ENCODE assay signal across 16 cellular contexts in genomic region chr11:35011944-35012343, GRCh38.
DNase-seq lines count a peak whose midpoint lies in the region; ATAC-seq and TF ChIP-seq lines count a peak whose summit lies in the region.
"Had no signal": no experiment of that assay in that cellular context is flagged by ENCODE, and none has a peak within 500 bp of the region (broad histone marks: within the 10 kb centered on the region; RNA-seq: fewer than 3 reads in every experiment).

No MANE protein-coding gene starts in this region.

- ATAC-seq in HG02678 (IDR thresholded peaks at IDR 0.05; ENCODE audit: unreplicated experiment) (peak; percentile 5), T-helper 17 cell (peak; percentile 0), naive B cell (ENCODE audit: low read depth in 2 of 2) (peak in 1 of 2 donors; percentile 6), GM19035 (IDR thresholded peaks at IDR 0.05; ENCODE audit: unreplicated experiment) (no peak)

- intact Hi-C loops in activated CD4-positive, alpha-beta T cell treated with anti-CD3 and anti-CD28 coated beads, Interleukin-2, amount 10 ng/mL, durations not matched to agents 24 days and 14 days (cut with micrococcal nuclease) = loop anchor here (1.0 to 5.0 kb wide), 9 partner anchors 8 to 765 kb away; no protein-coding TSS in a partner anchor

- peak overlapping the region; percentile 73 for H3K4me3 Mint-ChIP-seq in activated CD4-positive, alpha-beta T cell treated with anti-CD3 and anti-CD28 coated beads, Interleukin-2, amount 10 ng/mL, durations not matched to agents 24 days and 14 days
- H3K4me3 Mint-ChIP-seq in T-helper 17 cell (peak overlapping the region; percentile 52), naive B cell (peak overlapping the region in 1 of 8 donors; percentile 57), osteocyte (ENCODE audit: unreplicated experiment) (no peak overlapping the region)
- H3K4me3 Mint-ChIP-seq: H9 had no signal

- H3K27ac Mint-ChIP-seq in activated CD4-positive, alpha-beta T cell treated with anti-CD3 and anti-CD28 coated beads, Interleukin-2, amount 10 ng/mL, durations not matched to agents 24 days and 14 days = peak overlapping the region; percentile 91
- peak overlapping the region; percentile 95 for H3K27ac Mint-ChIP-seq in T-helper 17 cell
- H3K27ac Mint-ChIP-seq in naive B cell = peak overlapping the region in 5 of 6 donors; percentile 91 to 98 (median 97)
- H3K27ac Mint-ChIP-seq in osteocyte (ENCODE audit: unreplicated experiment) = no peak overlapping the region
- H3K27ac Mint-ChIP-seq: H9 had no signal

- peaks cover 48% of the 10 kb centered on the region for H3K4me1 Mint-ChIP-seq in activated CD4-positive, alpha-beta T cell treated with anti-CD3 and anti-CD28 coated beads, Interleukin-2, amount 10 ng/mL, durations not matched to agents 24 days and 14 days
- peaks cover 26% of the 10 kb centered on the region for H3K4me1 Mint-ChIP-seq in T-helper 17 cell
- peaks cover 22 to 31% (median 26%) of the 10 kb centered on the region in 3 donors for H3K4me1 Mint-ChIP-seq in naive B cell
- peaks cover 41% of the 10 kb centered on the region for H3K4me1 Mint-ChIP-seq in osteocyte (ENCODE audit: unreplicated experiment)

- H3K9me3 ChIP-seq in T-helper 17 cell (ENCODE audit: control insufficient read depth, low read length, poor library complexity, severe bottlenecking) = no peaks in the 10 kb centered on the region
- H3K9me3 ChIP-seq: vagina had no signal

- no peak for DNase-seq in activated CD4-positive, alpha-beta T cell treated with anti-CD3 and anti-CD28 coated beads, Interleukin-2, amount 10 ng/mL, durations not matched to agents 24 days and 14 days
- DNase-seq in activated CD4-positive, alpha-beta T cell treated with anti-CD3 and anti-CD28 coated beads, Interleukin-2, amount 50 U/mL, for 48 hours = no peak
- DNase-seq in T-helper 17 cell = no peak
- DNase-seq in naive B cell = no peak
- no peak for DNase-seq in osteocyte (ENCODE audit: extremely low spot score, unreplicated experiment)
- no peak for DNase-seq in ureter (ENCODE audit: low spot score)
- DNase-seq: GF-D8, H9, mammary epithelial cell, NCI-H2107, NCI-H748 treated with DMSO at 0.1 percent for 48 hours, SHP77 treated with DMSO at 0.1 percent for 48 hours had no signal

- peaks cover 16% of the 10 kb centered on the region for H3K27me3 Mint-ChIP-seq in activated CD4-positive, alpha-beta T cell treated with anti-CD3 and anti-CD28 coated beads, Interleukin-2, amount 10 ng/mL, durations not matched to agents 24 days and 14 days
- no peaks in the 10 kb centered on the region for H3K27me3 Mint-ChIP-seq in T-helper 17 cell
- H3K27me3 Mint-ChIP-seq in naive B cell = no peaks in the 10 kb centered on the region
- no peaks in the 10 kb centered on the region for H3K27me3 Mint-ChIP-seq in osteocyte (ENCODE audit: unreplicated experiment)

- TF ChIP-seq CTCF in osteocyte (IDR thresholded peaks at IDR 0.05) = no peak

- no peaks in the 10 kb centered on the region for H3K9me3 Mint-ChIP-seq in activated CD4-positive, alpha-beta T cell treated with anti-CD3 and anti-CD28 coated beads, Interleukin-2, amount 10 ng/mL, durations not matched to agents 24 days and 14 days
- H3K9me3 Mint-ChIP-seq in naive B cell = no peaks in the 10 kb centered on the region
- H3K9me3 Mint-ChIP-seq in osteocyte (ENCODE audit: unreplicated experiment) = no peaks in the 10 kb centered on the region
- H3K9me3 Mint-ChIP-seq: H9, immature natural killer cell had no signal

- peaks cover 4% of the 10 kb centered on the region for H3K36me3 Mint-ChIP-seq in activated CD4-positive, alpha-beta T cell treated with anti-CD3 and anti-CD28 coated beads, Interleukin-2, amount 10 ng/mL, durations not matched to agents 24 days and 14 days (ENCODE audit: low read depth)
- H3K36me3 Mint-ChIP-seq in T-helper 17 cell (ENCODE audit: low read depth) = no peaks in the 10 kb centered on the region
- no peaks in the 10 kb centered on the region for H3K36me3 Mint-ChIP-seq in naive B cell
- no peaks in the 10 kb centered on the region for H3K36me3 Mint-ChIP-seq in osteocyte (ENCODE audit: unreplicated experiment)
- H3K36me3 Mint-ChIP-seq: immature natural killer cell had no signal
